Comparison of ENCODE assay signal across 1 cellular context in genomic region chr17:58409432-58409831, GRCh38.
TF ChIP-seq lines count a peak whose summit lies in the region.

No MANE protein-coding gene starts in this region.

TF ChIP-seq in HepG2, 621 proteins besides CTCF, POLR2A, EP300 and RAD21:
- TF ChIP-seq RFX5 (IDR thresholded peaks at IDR 0.05; ENCODE audit: low read depth, low read length): no peak
- TF ChIP-seq RBM39 (IDR thresholded peaks at IDR 0.05; ENCODE audit: low read depth, low read length, poor library complexity, severe bottlenecking): no peak
- TF ChIP-seq ZNF703 (CRISPR knock-in tag; IDR thresholded peaks at IDR 0.05; ENCODE audit: borderline replicate concordance): no peak
- TF ChIP-seq RBM22 (optimal IDR thresholded peaks at IDR 0.05; ENCODE audit: low read length): peak; percentile 87
- no peak for TF ChIP-seq IKZF5 (CRISPR knock-in tag; IDR thresholded peaks at IDR 0.05)
- no peak for TF ChIP-seq ZNF225 (CRISPR knock-in tag; IDR thresholded peaks at IDR 0.05)
- TF ChIP-seq ZNF740 (CRISPR knock-in tag; IDR thresholded peaks at IDR 0.05): no peak
- no peak for TF ChIP-seq ZNF326 (CRISPR knock-in tag; IDR thresholded peaks at IDR 0.05; ENCODE audit: borderline replicate concordance)
- TF ChIP-seq HNRNPL (IDR thresholded peaks at IDR 0.05; ENCODE audit: low read depth, low read length): no peak
- TF ChIP-seq SAFB2 (CRISPR knock-in tag; IDR thresholded peaks at IDR 0.05; ENCODE audit: borderline replicate concordance, low read depth): no peak
- no peak for TF ChIP-seq SNAPC2 (CRISPR knock-in tag; IDR thresholded peaks at IDR 0.05)
- TF ChIP-seq ELF1 (CRISPR knock-in tag; IDR thresholded peaks at IDR 0.05): no peak
- TF ChIP-seq MAF1 (CRISPR knock-in tag; IDR thresholded peaks at IDR 0.05; ENCODE audit: borderline replicate concordance): no peak
- TF ChIP-seq ZNF598 (CRISPR knock-in tag; IDR thresholded peaks at IDR 0.05; ENCODE audit: borderline replicate concordance): 0 out of 2 replicates have a peak, but pooled peaks have one; percentile 33
- no peak for TF ChIP-seq TRAFD1 (CRISPR knock-in tag; IDR thresholded peaks at IDR 0.05; ENCODE audit: borderline replicate concordance)
- peak; percentile 88 for TF ChIP-seq ZNF770 (CRISPR knock-in tag; IDR thresholded peaks at IDR 0.05)
- TF ChIP-seq ETS1 (CRISPR knock-in tag; IDR thresholded peaks at IDR 0.05): no peak
- TF ChIP-seq PRPF4 (IDR thresholded peaks at IDR 0.05; ENCODE audit: low read depth, low read length, poor library complexity, severe bottlenecking): no peak
- TF ChIP-seq RBFOX2 (IDR thresholded peaks at IDR 0.05; ENCODE audit: low read depth, low read length): 0 out of 2 replicates have a peak, but pooled peaks have one; percentile 17
- no peak for TF ChIP-seq PTBP1 (IDR thresholded peaks at IDR 0.05; ENCODE audit: low read depth, low read length, poor library complexity, severe bottlenecking)
- TF ChIP-seq MIER3 (CRISPR knock-in tag; IDR thresholded peaks at IDR 0.05; ENCODE audit: borderline replicate concordance): no peak
- no peak for TF ChIP-seq ZNF615 (CRISPR knock-in tag; IDR thresholded peaks at IDR 0.05; ENCODE audit: borderline replicate concordance)
- TF ChIP-seq AGO2 (optimal IDR thresholded peaks at IDR 0.05; ENCODE audit: low read depth, low read length): peak; percentile 23
- TF ChIP-seq HOXA3 (CRISPR knock-in tag; IDR thresholded peaks at IDR 0.05): no peak
- TF ChIP-seq ZFX (CRISPR knock-in tag; IDR thresholded peaks at IDR 0.05; ENCODE audit: low read depth): no peak
- 0 out of 2 replicates have a peak, but pooled peaks have one; percentile 39 for TF ChIP-seq ZBTB38 (CRISPR knock-in tag; IDR thresholded peaks at IDR 0.05)
- TF ChIP-seq ZNF30 (CRISPR knock-in tag; IDR thresholded peaks at IDR 0.05): no peak
- TF ChIP-seq XRCC5 (optimal IDR thresholded peaks at IDR 0.05; ENCODE audit: low read length): no peak
